ENCODE assay signal across 8 cellular contexts in genomic region chr3:183428140-183429023, GRCh38. TPM values are rescaled to one million over a fixed set of nuclear protein-coding genes. Genes with fewer than 3 reads are reported as not detected.
DNase-seq lines count a peak whose midpoint lies in the region; ATAC-seq and TF ChIP-seq lines count a peak whose summit lies in the region.

Gene MCF2L2 (minus strand): TSS chr3:183428619. CDS start chr3:183427977, 642 bp downstream.

- no peak within 1 kb of the TSS for H2AK5ac ChIP-seq in neuronal stem cell (ENCODE audit: low read depth, low read length)

- no peak within 1 kb of the TSS for H2BK15ac ChIP-seq in neuronal stem cell (ENCODE audit: low read length)

- H3K9ac ChIP-seq in neuronal stem cell (ENCODE audit: low read depth, low read length, poor library complexity) (peak within 1 kb of the TSS; percentile 92), subcutaneous abdominal adipose tissue (ENCODE audit: low read length in 5 of 5) (peak within 1 kb of the TSS in 1 of 5 donors; percentile 39)

- H2BK120ac ChIP-seq in neuronal stem cell (ENCODE audit: low read depth, low read length), result no peak within 1 kb of the TSS

- H2BK5ac ChIP-seq in neuronal stem cell (ENCODE audit: low read length), result peak within 1 kb of the TSS; percentile 2

- H3K79me1 ChIP-seq in neuronal stem cell (ENCODE audit: low read depth, low read length), result no peaks in the 10 kb centered on the region

- DNase-seq in AG09309 (ENCODE audit: low read depth) (no peak), HL-60 (ENCODE audit: low read depth in 1 of 2, low spot score in 1 of 2) (peak; percentile 30 to 38), foreskin keratinocyte (no peak), neuronal stem cell (ENCODE audit: low spot score) (peak; percentile 42)
- peak; percentile 93 for DNase-seq in activated effector memory CD4-positive, alpha-beta T cell treated with anti-CD3 and anti-CD28 coated beads, Interleukin-2, amount 50 U/mL, for 16 hours

- no peak within 1 kb of the TSS for H2BK12ac ChIP-seq in neuronal stem cell (ENCODE audit: low read length)

- H3K18ac ChIP-seq in neuronal stem cell (ENCODE audit: low read length), result peak within 1 kb of the TSS; percentile 84

- H3K23ac ChIP-seq in neuronal stem cell (ENCODE audit: low read depth, low read length, poor library complexity), result peak within 1 kb of the TSS; percentile 71

- peak within 1 kb of the TSS; percentile 99 for H2AFZ ChIP-seq in neuronal stem cell (ENCODE audit: low read length)

- H3K9me3 ChIP-seq in neuronal stem cell (replicated peaks in 1 of 2; ENCODE audit: control insufficient read depth in 2 of 2, insufficient read depth in 1 of 2, low read depth in 1 of 2, low read length in 2 of 2) (no peaks in the 10 kb centered on the region), subcutaneous abdominal adipose tissue (ENCODE audit: control insufficient read depth in 5 of 5, low read length in 5 of 5) (no peaks in the 10 kb centered on the region)

- H3K36me3 ChIP-seq in neuronal stem cell (replicated peaks in 1 of 2; ENCODE audit: control insufficient read depth in 2 of 2, insufficient read depth in 2 of 2, low read length in 2 of 2) (no peaks in the 10 kb centered on the region), subcutaneous abdominal adipose tissue (ENCODE audit: control insufficient read depth in 5 of 5, insufficient read depth in 5 of 5, low read length in 5 of 5) (no peaks in the 10 kb centered on the region)

- TF ChIP-seq CTCF in AG09309 (IDR thresholded peaks at IDR 0.05; ENCODE audit: control insufficient read depth, insufficient read depth, low read depth, low read length, missing control alignments) (no peak), HL-60 (IDR thresholded peaks at IDR 0.05; ENCODE audit: insufficient read depth, low read length) (no peak), foreskin keratinocyte (conservative IDR thresholded peaks at IDR 0.05) (no peak)

- no peak within 1 kb of the TSS for H3K4ac ChIP-seq in neuronal stem cell (ENCODE audit: low read length)

- peak within 1 kb of the TSS; percentile 93 for H3K4me2 ChIP-seq in neuronal stem cell (ENCODE audit: insufficient read depth, low read length, poor library complexity, severe bottlenecking)

- H3K4me1 ChIP-seq in foreskin keratinocyte (no peaks in the 10 kb centered on the region), neuronal stem cell (ENCODE audit: control insufficient read depth in 2 of 2, insufficient read depth in 1 of 2, low read depth in 1 of 2, low read length in 2 of 2) (peaks cover 2 to 11% of the 10 kb centered on the region in 2 donors), subcutaneous abdominal adipose tissue (ENCODE audit: control insufficient read depth in 5 of 5, insufficient read depth in 5 of 5, low read length in 5 of 5) (peaks cover 0 to 19% (median 16%) of the 10 kb centered on the region in 5 donors)

- peak; percentile 69 for ATAC-seq in GM19328 (IDR thresholded peaks at IDR 0.05; ENCODE audit: unreplicated experiment)
- ATAC-seq in foreskin keratinocyte, result peak; percentile 77

- no CpG with 5 or more reads among the region's 98 CpGs for WGBS in neuronal stem cell (ENCODE audit: extremely low coverage in 2 of 2, insufficient read length in 2 of 2, insufficient replicate concordance in 1 of 2), 2 donors

- no peak within 1 kb of the TSS for H3K27ac ChIP-seq in HL-60 (replicated peaks)
- no peak within 1 kb of the TSS for H3K27ac ChIP-seq in foreskin keratinocyte
- no peak within 1 kb of the TSS for H3K27ac ChIP-seq in neuronal stem cell (replicated peaks; ENCODE audit: low read length)
- no peak within 1 kb of the TSS for H3K27ac ChIP-seq in subcutaneous abdominal adipose tissue (ENCODE audit: low read depth, low read length)

- H4K8ac ChIP-seq in neuronal stem cell (ENCODE audit: low read depth, low read length), result no peak within 1 kb of the TSS

- no peak within 1 kb of the TSS for H4K91ac ChIP-seq in neuronal stem cell (ENCODE audit: low read depth, low read length, poor library complexity)

- H3K4me3 ChIP-seq in AG09309 (ENCODE audit: control insufficient read depth, low read depth, low read length) (peak within 1 kb of the TSS; percentile 62), HL-60 (replicated peaks; ENCODE audit: insufficient read depth, low read length) (peak within 1 kb of the TSS; percentile 86), neuronal stem cell (ENCODE audit: low read length in 2 of 2) (peak within 1 kb of the TSS; percentile 63 to 94), subcutaneous abdominal adipose tissue (ENCODE audit: low read depth in 1 of 5, low read length in 5 of 5) (peak within 1 kb of the TSS; percentile 54 to 73 (median 69))

- H3K27me3 ChIP-seq in HL-60 (ENCODE audit: insufficient read depth, poor library complexity, severe bottlenecking) (peaks cover 21% of the 10 kb centered on the region), foreskin keratinocyte (peaks cover 89% of the 10 kb centered on the region), neuronal stem cell (ENCODE audit: control insufficient read depth in 3 of 3, insufficient read depth in 3 of 3, low read depth in 1 of 3, low read length in 3 of 3) (peaks cover 0 to 81% (median 10%) of the 10 kb centered on the region in 3 experiments), subcutaneous abdominal adipose tissue (ENCODE audit: control insufficient read depth in 5 of 5, insufficient read depth in 4 of 5, low read length in 5 of 5) (peaks cover 11 to 20% (median 19%) of the 10 kb centered on the region in 5 donors)

- H3K14ac ChIP-seq in neuronal stem cell (ENCODE audit: low read length), result no peak within 1 kb of the TSS

TF ChIP-seq in PFSK-1, 5 proteins besides CTCF, POLR2A, EP300 and RAD21:
- TF ChIP-seq FOXP2 (optimal IDR thresholded peaks at IDR 0.05; ENCODE audit: borderline replicate concordance, extremely low read depth, extremely low read length, insufficient read depth) (peak; percentile 34), POLR2AphosphoS5 (IDR thresholded peaks at IDR 0.05; ENCODE audit: low read depth, low read length) (no peak), SIN3A (IDR thresholded peaks at IDR 0.05; ENCODE audit: borderline replicate concordance, insufficient read depth, low read length) (no peak)

RNA-seq across cellular contexts. Expression of gene MCF2L2, which starts in this region (rescaled TPM):
- polyA plus RNA-seq in PFSK-1 (2012; ENCODE audit: insufficient read length, low read depth), result 0.25 TPM
- 0.14 and 0.25 TPM in 2 replicates for total RNA-seq in foreskin keratinocyte
- polyA plus RNA-seq in foreskin keratinocyte, result 0.08 and 0.19 TPM in 2 replicates
- 2.0 TPM for polyA plus RNA-seq in neuronal stem cell (2013, experiment 1 of 2)
- polyA plus RNA-seq in neuronal stem cell (2013, experiment 2 of 2), result 2.0 TPM

Comparison
In these comparisons a context has a peak if more than half of its experiments do, and no peak if none do; other contexts are left out.
1. Peak in ATAC-seq in foreskin keratinocyte; RNA of the gene not detected or under 1 TPM.
2. DNase-seq: peak in HL-60 (2 of 2), activated effector memory CD4-positive, alpha-beta T cell treated with anti-CD3 and anti-CD28 coated beads, Interleukin-2, amount 50 U/mL, for 16 hours (single experiment) and neuronal stem cell (single experiment); none in AG09309 (single experiment) and foreskin keratinocyte (0 of 2).
3. Peak in every context shown above with its lines, with median percentiles within 50 percentile points of each other: H3K4me3 ChIP-seq.